27 cellular contexts compared by ENCODE assay signal in genomic region chr6:16551466-16551865, GRCh38.
"Had no signal": no experiment of that assay in that cellular context is flagged by ENCODE, and none has a peak within 500 bp of the region (broad histone marks: within the 10 kb centered on the region; RNA-seq: fewer than 3 reads in every experiment).

No MANE protein-coding gene starts in this region.

- H3K9me3 ChIP-seq: esophagus squamous epithelium, left lung, neutrophil, prostate gland, right atrium auricular region, stomach, thoracic aorta, tibial nerve, vagina had no signal

- H3K4me3 Mint-ChIP-seq: effector memory CD8-positive, alpha-beta T cell; immature natural killer cell; naive thymus-derived CD8-positive, alpha-beta T cell; stimulated activated effector memory CD8-positive, alpha-beta T cell treated with anti-CD3 and anti-CD28 coated beads, Interleukin-12 subunit alpha, Interleukin-12 subunit beta, amount 100 ng/mL, for 72 hours had no signal

- H3K4me3 ChIP-seq: coronary artery, esophagus squamous epithelium, left lung, prostate gland, right atrium auricular region, smooth muscle cell, stomach, thoracic aorta, tibial nerve, vagina had no signal

- H3K27ac ChIP-seq: coronary artery, esophagus squamous epithelium, left lung, neutrophil, parathyroid adenoma, prostate gland, right atrium auricular region, stomach, thoracic aorta, vagina had no signal

- H3K4me1 Mint-ChIP-seq: immature natural killer cell had no signal

- H3K4me1 ChIP-seq: esophagus squamous epithelium, left lung, parathyroid adenoma, prostate gland, right atrium auricular region, stomach had no signal

- ATAC-seq: effector memory CD8-positive, alpha-beta T cell; left cardiac atrium; left lung; naive thymus-derived CD8-positive, alpha-beta T cell; sciatic nerve; stimulated activated effector memory CD8-positive, alpha-beta T cell treated with anti-CD3 and anti-CD28 coated beads, Interleukin-12 subunit alpha, Interleukin-12 subunit beta, amount 100 ng/mL, for 72 hours had no signal

- H3K27me3 Mint-ChIP-seq: effector memory CD8-positive, alpha-beta T cell; naive thymus-derived CD8-positive, alpha-beta T cell had no signal

- H3K27me3 ChIP-seq: esophagus squamous epithelium, left lung, neutrophil, right atrium auricular region, stomach, tibial nerve, vagina had no signal

- H3K9me3 Mint-ChIP-seq: effector memory CD8-positive, alpha-beta T cell; immature natural killer cell; naive thymus-derived CD8-positive, alpha-beta T cell; stimulated activated effector memory CD8-positive, alpha-beta T cell treated with anti-CD3 and anti-CD28 coated beads, Interleukin-12 subunit alpha, Interleukin-12 subunit beta, amount 100 ng/mL, for 72 hours had no signal

- DNase-seq: central memory CD4-positive, alpha-beta T cell; dermis blood vessel endothelial cell; effector memory CD8-positive, alpha-beta T cell; erythroblast; esophagus squamous epithelium; hypothalamus; immature natural killer cell; kidney; left cardiac atrium; left lung; mesendoderm; naive thymus-derived CD8-positive, alpha-beta T cell; stimulated activated CD4-positive, alpha-beta T cell treated with anti-CD3 and anti-CD28 coated beads, Interleukin-2, amount 100 ng/mL, for 24 hours; stimulated activated CD4-positive, alpha-beta T cell treated with anti-CD3 and anti-CD28 coated beads, Interleukin-4, amount 100 ng/mL, for 24 hours; stimulated activated naive CD4-positive, alpha-beta T cell treated with Interleukin-2 at 50 U/mL for 16 hours; stomach had no signal

- H3K36me3 ChIP-seq: prostate gland, right atrium auricular region, thoracic aorta, tibial nerve, vagina had no signal
